3 cellular contexts compared by ENCODE assay signal in the genomic region with DNA sequence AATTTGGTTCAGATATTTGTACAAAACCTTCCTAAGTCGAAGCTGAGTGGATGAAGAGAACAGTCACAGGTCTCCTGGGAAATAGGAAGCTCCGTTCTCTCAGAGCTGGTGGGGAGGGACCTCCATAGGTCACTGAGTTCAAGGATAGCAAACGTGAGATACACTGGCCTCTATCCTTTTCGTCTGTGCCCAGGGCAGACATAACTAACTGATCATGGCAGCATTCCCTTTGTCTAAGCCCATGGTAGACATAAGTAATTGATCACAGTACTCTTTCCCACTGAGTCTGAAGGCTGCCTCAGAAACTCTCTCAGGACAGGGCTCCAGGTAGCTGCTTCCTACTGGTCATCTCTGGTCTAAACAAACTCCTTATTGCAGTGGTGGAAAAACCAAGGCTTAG.
A peak's percentile ranks its signal among the peaks of the same experiment; 100 is the strongest.
TF ChIP-seq lines count a peak whose summit lies in the region.

No MANE protein-coding gene starts in this region.

TF ChIP-seq in HepG2, 621 proteins besides CTCF, POLR2A, EP300 and RAD21:
- 0 out of 2 replicates have a peak, but pooled peaks have one; percentile 20 for TF ChIP-seq KAT8 (CRISPR knock-in tag; IDR thresholded peaks at IDR 0.05)
- 0 out of 2 replicates have a peak, but pooled peaks have one; percentile 15 for TF ChIP-seq BHLHE40 (IDR thresholded peaks at IDR 0.05; ENCODE audit: low read length)
- TF ChIP-seq TEAD3 (CRISPR knock-in tag; optimal IDR thresholded peaks at IDR 0.05; ENCODE audit: borderline replicate concordance) = peak; percentile 32
- TF ChIP-seq STAG1 (CRISPR knock-in tag; IDR thresholded peaks at IDR 0.05) = 0 out of 2 replicates have a peak, but pooled peaks have one; percentile 2
- TF ChIP-seq, protein P1, sequence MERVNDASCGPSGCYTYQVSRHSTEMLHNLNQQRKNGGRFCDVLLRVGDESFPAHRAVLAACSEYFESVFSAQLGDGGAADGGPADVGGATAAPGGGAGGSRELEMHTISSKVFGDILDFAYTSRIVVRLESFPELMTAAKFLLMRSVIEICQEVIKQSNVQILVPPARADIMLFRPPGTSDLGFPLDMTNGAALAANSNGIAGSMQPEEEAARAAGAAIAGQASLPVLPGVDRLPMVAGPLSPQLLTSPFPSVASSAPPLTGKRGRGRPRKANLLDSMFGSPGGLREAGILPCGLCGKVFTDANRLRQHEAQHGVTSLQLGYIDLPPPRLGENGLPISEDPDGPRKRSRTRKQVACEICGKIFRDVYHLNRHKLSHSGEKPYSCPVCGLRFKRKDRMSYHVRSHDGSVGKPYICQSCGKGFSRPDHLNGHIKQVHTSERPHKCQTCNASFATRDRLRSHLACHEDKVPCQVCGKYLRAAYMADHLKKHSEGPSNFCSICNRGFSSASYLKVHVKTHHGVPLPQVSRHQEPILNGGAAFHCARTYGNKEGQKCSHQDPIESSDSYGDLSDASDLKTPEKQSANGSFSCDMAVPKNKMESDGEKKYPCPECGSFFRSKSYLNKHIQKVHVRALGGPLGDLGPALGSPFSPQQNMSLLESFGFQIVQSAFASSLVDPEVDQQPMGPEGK (CRISPR knock-in tag; IDR thresholded peaks at IDR 0.05) = 0 out of 2 replicates have a peak, but pooled peaks have one; percentile 14
- peak; percentile 60; the same call in 1 of the 2 replicates for TF ChIP-seq SRF (IDR thresholded peaks at IDR 0.05; ENCODE audit: low read depth, low read length)
- TF ChIP-seq, protein P2, sequence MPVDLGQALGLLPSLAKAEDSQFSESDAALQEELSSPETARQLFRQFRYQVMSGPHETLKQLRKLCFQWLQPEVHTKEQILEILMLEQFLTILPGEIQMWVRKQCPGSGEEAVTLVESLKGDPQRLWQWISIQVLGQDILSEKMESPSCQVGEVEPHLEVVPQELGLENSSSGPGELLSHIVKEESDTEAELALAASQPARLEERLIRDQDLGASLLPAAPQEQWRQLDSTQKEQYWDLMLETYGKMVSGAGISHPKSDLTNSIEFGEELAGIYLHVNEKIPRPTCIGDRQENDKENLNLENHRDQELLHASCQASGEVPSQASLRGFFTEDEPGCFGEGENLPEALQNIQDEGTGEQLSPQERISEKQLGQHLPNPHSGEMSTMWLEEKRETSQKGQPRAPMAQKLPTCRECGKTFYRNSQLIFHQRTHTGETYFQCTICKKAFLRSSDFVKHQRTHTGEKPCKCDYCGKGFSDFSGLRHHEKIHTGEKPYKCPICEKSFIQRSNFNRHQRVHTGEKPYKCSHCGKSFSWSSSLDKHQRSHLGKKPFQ (CRISPR knock-in tag; IDR thresholded peaks at IDR 0.05; ENCODE audit: insufficient replicate concordance) = no peak
- 0 out of 2 replicates have a peak, but pooled peaks have one; percentile 24 for TF ChIP-seq TBX2 (CRISPR knock-in tag; IDR thresholded peaks at IDR 0.05; ENCODE audit: borderline replicate concordance)
- TF ChIP-seq MAZ (IDR thresholded peaks at IDR 0.05; ENCODE audit: borderline replicate concordance, low read depth, low read length) = no peak
- no peak for TF ChIP-seq MAZ (CRISPR knock-in tag; IDR thresholded peaks at IDR 0.05; ENCODE audit: low read depth)
- TF ChIP-seq ZNF772 (CRISPR knock-in tag; IDR thresholded peaks at IDR 0.05) = peak; percentile 42; the same call in 1 of the 2 replicates
- peak; percentile 70 for TF ChIP-seq NR2F6 (IDR thresholded peaks at IDR 0.05)
- 0 out of 2 replicates have a peak, but pooled peaks have one; percentile 40 for TF ChIP-seq NR2F6 (CRISPR knock-in tag; IDR thresholded peaks at IDR 0.05)
- TF ChIP-seq ZNF274 (CRISPR knock-in tag; IDR thresholded peaks at IDR 0.05) = no peak
- TF ChIP-seq NR2C2 (CRISPR knock-in tag; IDR thresholded peaks at IDR 0.05; ENCODE audit: borderline replicate concordance) = peak; percentile 43; the same call in 1 of the 2 replicates
- TF ChIP-seq HNF4A (CRISPR knock-in tag; IDR thresholded peaks at IDR 0.05) = peak; percentile 24; the same call in 1 of the 2 replicates
- TF ChIP-seq NR2F1 (CRISPR knock-in tag; IDR thresholded peaks at IDR 0.05) = 0 out of 4 replicates have a peak, but pooled peaks of 1 of the 2 experiments have one; percentile 56
TF ChIP-seq in HepG2: peak in this region for 12.

TF ChIP-seq in HEK293, 187 proteins besides CTCF, POLR2A, EP300 and RAD21:
- TF ChIP-seq ZNF549 (tag by site-specific recombination; IDR thresholded peaks at IDR 0.05) (no peak), ZNF174 (tag by site-specific recombination; IDR thresholded peaks at IDR 0.05) (no peak), ZNF138 (tag by site-specific recombination; IDR thresholded peaks at IDR 0.05; ENCODE audit: borderline replicate concordance) (no peak), ZNF132 (tag by site-specific recombination; IDR thresholded peaks at IDR 0.05; ENCODE audit: borderline replicate concordance) (no peak), KLF9 (tag by site-specific recombination; IDR thresholded peaks at IDR 0.05; ENCODE audit: low read depth) (no peak), GFI1B (tag by site-specific recombination; IDR thresholded peaks at IDR 0.05) (no peak), ZNF521 (tag by site-specific recombination; IDR thresholded peaks at IDR 0.05) (no peak), MYNN (tag by site-specific recombination; IDR thresholded peaks at IDR 0.05; ENCODE audit: borderline replicate concordance) (no peak), ZBTB17 (tag by site-specific recombination; IDR thresholded peaks at IDR 0.05) (0 out of 2 replicates have a peak, but pooled peaks have one; percentile 59), ZNF670 (tag by site-specific recombination; IDR thresholded peaks at IDR 0.05; ENCODE audit: low read depth) (no peak), ZNF623 (tag by site-specific recombination; IDR thresholded peaks at IDR 0.05) (no peak), ZBTB48 (tag by site-specific recombination; IDR thresholded peaks at IDR 0.05) (no peak), ZNF23 (tag by site-specific recombination; IDR thresholded peaks at IDR 0.05; ENCODE audit: borderline replicate concordance) (peak; percentile 76; the same call in 1 of the 2 replicates)
- TF ChIP-seq, protein P3, sequence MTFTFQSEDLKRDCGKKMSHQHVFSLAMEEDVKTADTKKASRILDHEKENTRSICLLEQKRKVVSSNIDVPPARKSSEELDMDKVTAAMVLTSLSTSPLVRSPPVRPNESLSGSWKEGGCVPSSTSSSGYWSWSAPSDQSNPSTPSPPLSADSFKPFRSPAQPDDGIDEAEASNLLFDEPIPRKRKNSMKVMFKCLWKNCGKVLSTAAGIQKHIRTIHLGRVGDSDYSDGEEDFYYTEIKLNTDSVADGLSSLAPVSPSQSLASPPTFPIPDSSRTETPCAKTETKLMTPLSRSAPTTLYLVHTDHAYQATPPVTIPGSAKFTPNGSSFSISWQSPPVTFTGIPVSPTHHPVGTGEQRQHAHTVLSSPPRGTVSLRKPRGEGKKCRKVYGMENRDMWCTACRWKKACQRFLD (tag by site-specific recombination; IDR thresholded peaks at IDR 0.05) = no peak
- TF ChIP-seq, protein P4, sequence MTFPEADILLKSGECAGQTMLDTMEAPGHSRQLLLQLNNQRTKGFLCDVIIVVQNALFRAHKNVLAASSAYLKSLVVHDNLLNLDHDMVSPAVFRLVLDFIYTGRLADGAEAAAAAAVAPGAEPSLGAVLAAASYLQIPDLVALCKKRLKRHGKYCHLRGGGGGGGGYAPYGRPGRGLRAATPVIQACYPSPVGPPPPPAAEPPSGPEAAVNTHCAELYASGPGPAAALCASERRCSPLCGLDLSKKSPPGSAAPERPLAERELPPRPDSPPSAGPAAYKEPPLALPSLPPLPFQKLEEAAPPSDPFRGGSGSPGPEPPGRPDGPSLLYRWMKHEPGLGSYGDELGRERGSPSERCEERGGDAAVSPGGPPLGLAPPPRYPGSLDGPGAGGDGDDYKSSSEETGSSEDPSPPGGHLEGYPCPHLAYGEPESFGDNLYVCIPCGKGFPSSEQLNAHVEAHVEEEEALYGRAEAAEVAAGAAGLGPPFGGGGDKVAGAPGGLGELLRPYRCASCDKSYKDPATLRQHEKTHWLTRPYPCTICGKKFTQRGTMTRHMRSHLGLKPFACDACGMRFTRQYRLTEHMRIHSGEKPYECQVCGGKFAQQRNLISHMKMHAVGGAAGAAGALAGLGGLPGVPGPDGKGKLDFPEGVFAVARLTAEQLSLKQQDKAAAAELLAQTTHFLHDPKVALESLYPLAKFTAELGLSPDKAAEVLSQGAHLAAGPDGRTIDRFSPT (tag by site-specific recombination; IDR thresholded peaks at IDR 0.05) = no peak

TF ChIP-seq in GM12878, 131 proteins besides CTCF, POLR2A, EP300 and RAD21:
- TF ChIP-seq, protein P5, sequence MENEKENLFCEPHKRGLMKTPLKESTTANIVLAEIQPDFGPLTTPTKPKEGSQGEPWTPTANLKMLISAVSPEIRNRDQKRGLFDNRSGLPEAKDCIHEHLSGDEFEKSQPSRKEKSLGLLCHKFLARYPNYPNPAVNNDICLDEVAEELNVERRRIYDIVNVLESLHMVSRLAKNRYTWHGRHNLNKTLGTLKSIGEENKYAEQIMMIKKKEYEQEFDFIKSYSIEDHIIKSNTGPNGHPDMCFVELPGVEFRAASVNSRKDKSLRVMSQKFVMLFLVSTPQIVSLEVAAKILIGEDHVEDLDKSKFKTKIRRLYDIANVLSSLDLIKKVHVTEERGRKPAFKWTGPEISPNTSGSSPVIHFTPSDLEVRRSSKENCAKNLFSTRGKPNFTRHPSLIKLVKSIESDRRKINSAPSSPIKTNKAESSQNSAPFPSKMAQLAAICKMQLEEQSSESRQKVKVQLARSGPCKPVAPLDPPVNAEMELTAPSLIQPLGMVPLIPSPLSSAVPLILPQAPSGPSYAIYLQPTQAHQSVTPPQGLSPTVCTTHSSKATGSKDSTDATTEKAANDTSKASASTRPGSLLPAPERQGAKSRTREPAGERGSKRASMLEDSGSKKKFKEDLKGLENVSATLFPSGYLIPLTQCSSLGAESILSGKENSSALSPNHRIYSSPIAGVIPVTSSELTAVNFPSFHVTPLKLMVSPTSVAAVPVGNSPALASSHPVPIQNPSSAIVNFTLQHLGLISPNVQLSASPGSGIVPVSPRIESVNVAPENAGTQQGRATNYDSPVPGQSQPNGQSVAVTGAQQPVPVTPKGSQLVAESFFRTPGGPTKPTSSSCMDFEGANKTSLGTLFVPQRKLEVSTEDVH (IDR thresholded peaks at IDR 0.05; ENCODE audit: low read depth, partially characterized antibody) = no peak
- TF ChIP-seq, protein P6, sequence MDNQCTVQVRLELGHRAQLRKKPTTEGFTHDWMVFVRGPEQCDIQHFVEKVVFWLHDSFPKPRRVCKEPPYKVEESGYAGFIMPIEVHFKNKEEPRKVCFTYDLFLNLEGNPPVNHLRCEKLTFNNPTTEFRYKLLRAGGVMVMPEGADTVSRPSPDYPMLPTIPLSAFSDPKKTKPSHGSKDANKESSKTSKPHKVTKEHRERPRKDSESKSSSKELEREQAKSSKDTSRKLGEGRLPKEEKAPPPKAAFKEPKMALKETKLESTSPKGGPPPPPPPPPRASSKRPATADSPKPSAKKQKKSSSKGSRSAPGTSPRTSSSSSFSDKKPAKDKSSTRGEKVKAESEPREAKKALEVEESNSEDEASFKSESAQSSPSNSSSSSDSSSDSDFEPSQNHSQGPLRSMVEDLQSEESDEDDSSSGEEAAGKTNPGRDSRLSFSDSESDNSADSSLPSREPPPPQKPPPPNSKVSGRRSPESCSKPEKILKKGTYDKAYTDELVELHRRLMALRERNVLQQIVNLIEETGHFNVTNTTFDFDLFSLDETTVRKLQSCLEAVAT (IDR thresholded peaks at IDR 0.05) = peak; percentile 59; the same call in 1 of the 2 replicates
